ENCODE assay signal across 16 cellular contexts in the genomic region with DNA sequence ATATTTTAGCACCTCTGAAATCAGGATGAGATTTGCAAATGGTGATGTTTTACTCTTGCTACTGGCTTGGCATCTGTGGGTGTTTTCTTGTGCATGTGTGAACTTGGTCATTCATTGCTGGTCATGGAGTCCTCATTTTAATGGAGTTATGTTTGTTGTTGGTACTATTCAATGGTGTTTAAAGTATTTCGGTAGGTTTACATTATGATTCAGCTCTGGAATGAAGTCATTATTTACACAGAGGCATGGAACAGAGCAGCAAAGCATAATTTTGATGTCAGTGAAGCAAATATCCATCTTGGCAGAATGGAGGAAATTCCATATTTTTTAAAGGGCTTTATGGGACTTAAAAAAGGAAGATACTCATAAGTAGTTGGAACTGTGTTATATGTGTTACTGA.
DNase-seq lines count a peak whose midpoint lies in the region; ATAC-seq and TF ChIP-seq lines count a peak whose summit lies in the region.
"Had no signal": no experiment of that assay in that cellular context is flagged by ENCODE, and none has a peak within 500 bp of the region (broad histone marks: within the 10 kb centered on the region; RNA-seq: fewer than 3 reads in every experiment).

No MANE protein-coding gene starts in this region.

- POLR2A ChIA-PET in HEK293 (lab: Yijun Ruan, JAX), result no interaction called here

- no peak overlapping the region for H3K4me3 Mint-ChIP-seq in stimulated activated memory B cell treated with anti-CD40 and anti-IgM and Interleukin-4, amounts not matched to agents 10 μg/mL and 1 μg/mL and 100 μg/mL, for 72 hours
- H3K4me3 Mint-ChIP-seq: activated naive CD4-positive, alpha-beta T cell treated with anti-CD3 and anti-CD28 coated beads, Interleukin-2, amount 50 U/mL, for 24 hours had no signal

- no peak overlapping the region for H3K4me3 ChIP-seq in ACC112 (ENCODE audit: low read depth, low read length)
- no peak overlapping the region for H3K4me3 ChIP-seq in HEK293 (ENCODE audit: low read depth, low read length)
- H3K4me3 ChIP-seq in ascending aorta, result no peak overlapping the region
- H3K4me3 ChIP-seq in prostate gland, result no peak overlapping the region
- H3K4me3 ChIP-seq: suprapubic skin had no signal

- intact Hi-C loops in ascending aorta (cut with DNase I) (no loop called here), prostate gland (cut with DNase I) (no loop called here)

- H3K27me3 ChIP-seq in ACC112 (ENCODE audit: insufficient read depth, low read length), result no peaks in the 10 kb centered on the region
- H3K27me3 ChIP-seq in ascending aorta, result no peaks in the 10 kb centered on the region
- no peaks in the 10 kb centered on the region for H3K27me3 ChIP-seq in foreskin keratinocyte
- H3K27me3 ChIP-seq in prostate gland (replicated peaks; ENCODE audit: insufficient read depth), result peaks cover 3% of the 10 kb centered on the region
- H3K27me3 ChIP-seq: suprapubic skin had no signal

- DNase-seq in ascending aorta (ENCODE audit: low spot score in 2 of 2) (no peak), foreskin keratinocyte (peak; percentile 29 to 59), prostate gland (ENCODE audit: low spot score) (no peak)
- DNase-seq: activated CD4-positive, alpha-beta T cell treated with anti-CD3 and anti-CD28 coated beads for 1 hour; DMS 273 treated with DMSO at 0.1 percent for 48 hours; NCI-H1436; NCI-H524; occipital lobe; stimulated activated CD4-positive, alpha-beta T cell treated with anti-CD3 and anti-CD28 coated beads, Interleukin-12 subunit alpha, Interleukin-12 subunit beta, amount 100 ng/mL, for 4 hours had no signal

- ATAC-seq in foreskin keratinocyte (no peak), HG03565 (IDR thresholded peaks at IDR 0.05; ENCODE audit: unreplicated experiment) (no peak), GM18861 (IDR thresholded peaks at IDR 0.05; ENCODE audit: unreplicated experiment) (no peak)
- ATAC-seq in stimulated activated memory B cell treated with anti-CD40 and anti-IgM and Interleukin-4, amounts not matched to agents 10 μg/mL and 1 μg/mL and 100 μg/mL, for 72 hours, result no peak

- H3K9me3 Mint-ChIP-seq in stimulated activated memory B cell treated with anti-CD40 and anti-IgM and Interleukin-4, amounts not matched to agents 10 μg/mL and 1 μg/mL and 100 μg/mL, for 72 hours, result no peaks in the 10 kb centered on the region
- H3K9me3 Mint-ChIP-seq: activated naive CD4-positive, alpha-beta T cell treated with anti-CD3 and anti-CD28 coated beads, Interleukin-2, amount 50 U/mL, for 24 hours had no signal

- WGBS in prostate gland, result 35% methylated on average over 1 of the region's 1 CpG

- TF ChIP-seq CTCF in HEK293 (tag by site-specific recombination; IDR thresholded peaks at IDR 0.05) (no peak), ascending aorta (IDR thresholded peaks at IDR 0.05) (no peak), foreskin keratinocyte (conservative IDR thresholded peaks at IDR 0.05) (no peak), prostate gland (IDR thresholded peaks at IDR 0.05) (no peak)

- H3K36me3 Mint-ChIP-seq in stimulated activated memory B cell treated with anti-CD40 and anti-IgM and Interleukin-4, amounts not matched to agents 10 μg/mL and 1 μg/mL and 100 μg/mL, for 72 hours, result no peaks in the 10 kb centered on the region
- H3K36me3 Mint-ChIP-seq: activated naive CD4-positive, alpha-beta T cell treated with anti-CD3 and anti-CD28 coated beads, Interleukin-2, amount 50 U/mL, for 24 hours had no signal

- no peaks in the 10 kb centered on the region for H3K4me1 Mint-ChIP-seq in stimulated activated memory B cell treated with anti-CD40 and anti-IgM and Interleukin-4, amounts not matched to agents 10 μg/mL and 1 μg/mL and 100 μg/mL, for 72 hours
- H3K4me1 Mint-ChIP-seq: activated naive CD4-positive, alpha-beta T cell treated with anti-CD3 and anti-CD28 coated beads, Interleukin-2, amount 50 U/mL, for 24 hours had no signal

- H3K27ac Mint-ChIP-seq in stimulated activated memory B cell treated with anti-CD40 and anti-IgM and Interleukin-4, amounts not matched to agents 10 μg/mL and 1 μg/mL and 100 μg/mL, for 72 hours, result no peak overlapping the region
- H3K27ac Mint-ChIP-seq: activated naive CD4-positive, alpha-beta T cell treated with anti-CD3 and anti-CD28 coated beads, Interleukin-2, amount 50 U/mL, for 24 hours had no signal

- H3K27me3 Mint-ChIP-seq in stimulated activated memory B cell treated with anti-CD40 and anti-IgM and Interleukin-4, amounts not matched to agents 10 μg/mL and 1 μg/mL and 100 μg/mL, for 72 hours, result no peaks in the 10 kb centered on the region
- H3K27me3 Mint-ChIP-seq: activated naive CD4-positive, alpha-beta T cell treated with anti-CD3 and anti-CD28 coated beads, Interleukin-2, amount 50 U/mL, for 24 hours had no signal

- no peak overlapping the region for H2AFZ ChIP-seq in ACC112 (ENCODE audit: low read length, unreplicated experiment)

- H3K9me3 ChIP-seq in HEK293 (ENCODE audit: control insufficient read depth, insufficient read depth, low read depth, low read length) (no peaks in the 10 kb centered on the region), ascending aorta (no peaks in the 10 kb centered on the region), prostate gland (no peaks in the 10 kb centered on the region)
- H3K9me3 ChIP-seq: suprapubic skin had no signal

- H3K4me1 ChIP-seq in ACC112 (ENCODE audit: control insufficient read depth, insufficient read depth, low read length, unreplicated experiment), result peaks cover 24% of the 10 kb centered on the region
- peaks cover 6% of the 10 kb centered on the region for H3K4me1 ChIP-seq in HEK293 (ENCODE audit: control insufficient read depth, insufficient read depth, low read length)
- H3K4me1 ChIP-seq in ascending aorta, result peaks cover 0 to 12% of the 10 kb centered on the region in 2 donors
- H3K4me1 ChIP-seq in foreskin keratinocyte, result no peaks in the 10 kb centered on the region
- no peaks in the 10 kb centered on the region for H3K4me1 ChIP-seq in prostate gland (replicated peaks)
- H3K4me1 ChIP-seq: suprapubic skin had no signal

- CTCF ChIA-PET in HEK293 (lab: Yijun Ruan, JAX), result interaction anchor here (1.1 kb wide), 1 partner anchor 11 kb away, joined by 3 read pairs; no protein-coding TSS in a partner anchor

- H3K27ac ChIP-seq in ACC112 (ENCODE audit: low read depth, low read length) (peak overlapping the region; percentile 48; the same call in 1 of the 2 replicates), HEK293 (ENCODE audit: extremely low read depth, low read depth, low read length) (no peak overlapping the region), ascending aorta (peak overlapping the region; percentile 37 to 65), foreskin keratinocyte (no peak overlapping the region), prostate gland (no peak overlapping the region)
- H3K27ac ChIP-seq: suprapubic skin had no signal

- H3K79me2 ChIP-seq in ACC112 (ENCODE audit: control insufficient read depth, insufficient read depth, low read length, unreplicated experiment), result no peaks in the 10 kb centered on the region

- TF ChIP-seq POLR2A in prostate gland (IDR thresholded peaks at IDR 0.05), result no peak

- H3K36me3 ChIP-seq in ACC112 (ENCODE audit: insufficient read depth, low read length) (no peaks in the 10 kb centered on the region), HEK293 (ENCODE audit: control insufficient read depth in 2 of 2, insufficient read depth in 1 of 2, low read length in 2 of 2) (no peaks in the 10 kb centered on the region), ascending aorta (no peaks in the 10 kb centered on the region), prostate gland (no peaks in the 10 kb centered on the region)
- H3K36me3 ChIP-seq: suprapubic skin had no signal

TF ChIP-seq in HEK293, 187 proteins besides CTCF, POLR2A, EP300 and RAD21 (continues in another document):
- no peak for TF ChIP-seq ZNF701 (tag by site-specific recombination; IDR thresholded peaks at IDR 0.05)
- no peak for TF ChIP-seq ZNF324 (tag by site-specific recombination; IDR thresholded peaks at IDR 0.05)
- no peak for TF ChIP-seq ZNF623 (tag by site-specific recombination; IDR thresholded peaks at IDR 0.05)
- TF ChIP-seq ZFP37 (tag by site-specific recombination; IDR thresholded peaks at IDR 0.05), result no peak
- no peak for TF ChIP-seq ZNF311 (tag by site-specific recombination; IDR thresholded peaks at IDR 0.05; ENCODE audit: borderline replicate concordance)
- TF ChIP-seq ZNF175 (tag by site-specific recombination; IDR thresholded peaks at IDR 0.05), result no peak
- TF ChIP-seq, protein P1, sequence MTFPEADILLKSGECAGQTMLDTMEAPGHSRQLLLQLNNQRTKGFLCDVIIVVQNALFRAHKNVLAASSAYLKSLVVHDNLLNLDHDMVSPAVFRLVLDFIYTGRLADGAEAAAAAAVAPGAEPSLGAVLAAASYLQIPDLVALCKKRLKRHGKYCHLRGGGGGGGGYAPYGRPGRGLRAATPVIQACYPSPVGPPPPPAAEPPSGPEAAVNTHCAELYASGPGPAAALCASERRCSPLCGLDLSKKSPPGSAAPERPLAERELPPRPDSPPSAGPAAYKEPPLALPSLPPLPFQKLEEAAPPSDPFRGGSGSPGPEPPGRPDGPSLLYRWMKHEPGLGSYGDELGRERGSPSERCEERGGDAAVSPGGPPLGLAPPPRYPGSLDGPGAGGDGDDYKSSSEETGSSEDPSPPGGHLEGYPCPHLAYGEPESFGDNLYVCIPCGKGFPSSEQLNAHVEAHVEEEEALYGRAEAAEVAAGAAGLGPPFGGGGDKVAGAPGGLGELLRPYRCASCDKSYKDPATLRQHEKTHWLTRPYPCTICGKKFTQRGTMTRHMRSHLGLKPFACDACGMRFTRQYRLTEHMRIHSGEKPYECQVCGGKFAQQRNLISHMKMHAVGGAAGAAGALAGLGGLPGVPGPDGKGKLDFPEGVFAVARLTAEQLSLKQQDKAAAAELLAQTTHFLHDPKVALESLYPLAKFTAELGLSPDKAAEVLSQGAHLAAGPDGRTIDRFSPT (tag by site-specific recombination; IDR thresholded peaks at IDR 0.05), result no peak
- no peak for TF ChIP-seq HOXA7 (CRISPR knock-in tag; IDR thresholded peaks at IDR 0.05; ENCODE audit: borderline replicate concordance)
- no peak for TF ChIP-seq ZNF677 (tag by site-specific recombination; IDR thresholded peaks at IDR 0.05)
- TF ChIP-seq OVOL3 (tag by site-specific recombination; IDR thresholded peaks at IDR 0.05), result no peak
- TF ChIP-seq, protein P2, sequence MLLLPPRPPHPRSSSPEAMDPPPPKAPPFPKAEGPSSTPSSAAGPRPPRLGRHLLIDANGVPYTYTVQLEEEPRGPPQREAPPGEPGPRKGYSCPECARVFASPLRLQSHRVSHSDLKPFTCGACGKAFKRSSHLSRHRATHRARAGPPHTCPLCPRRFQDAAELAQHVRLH (tag by site-specific recombination; IDR thresholded peaks at IDR 0.05), result no peak

Comparison
In these comparisons a context has a peak if more than half of its experiments do, and no peak if none do; other contexts are left out.
1. H3K27ac ChIP-seq: peak in ACC112 (single experiment) and ascending aorta (2 of 2); none in HEK293 (single experiment), foreskin keratinocyte (single experiment) and prostate gland (0 of 2).
2. DNase-seq: peak in foreskin keratinocyte (2 of 2); none in ascending aorta (0 of 2) and prostate gland (single experiment).